In genomic region chr18:60982958-60983357, GRCh38 we compare ENCODE assay signal across 19 cellular contexts.
"Had no signal": no experiment of that assay in that cellular context is flagged by ENCODE, and none has a peak within 500 bp of the region (broad histone marks: within the 10 kb centered on the region; RNA-seq: fewer than 3 reads in every experiment).

No MANE protein-coding gene starts in this region.

- H3K27ac ChIP-seq: SJSA1, SK-N-MC had no signal

- DNase-seq: IMR-90, Karpas-422, KG1, MG63, NCI-H1092, NCI-H1105 treated with DMSO at 0.1 percent for 48 hours, NCI-H146, NCI-H1694 treated with DMSO at 0.1 percent for 48 hours, NCI-H1930, NCI-H2081 treated with DMSO at 0.1 percent for 48 hours, NCI-H2227 treated with DMSO at 0.1 percent for 48 hours, NCI-H524, NCI-H526 treated with DMSO at 0.1 percent for 48 hours, NCI-H774, Right ventricle myocardium superior, RPMI8226, SIG-M5 had no signal

- H3K9me3 ChIP-seq: MG63, SJSA1 had no signal

- H3K27me3 ChIP-seq: MG63, SJSA1 had no signal

- H3K4me3 ChIP-seq: MG63, SJSA1, SK-N-MC had no signal

- H3K36me3 ChIP-seq: MG63, SJSA1 had no signal
